1 cellular context compared by ENCODE assay signal in the genomic region with DNA sequence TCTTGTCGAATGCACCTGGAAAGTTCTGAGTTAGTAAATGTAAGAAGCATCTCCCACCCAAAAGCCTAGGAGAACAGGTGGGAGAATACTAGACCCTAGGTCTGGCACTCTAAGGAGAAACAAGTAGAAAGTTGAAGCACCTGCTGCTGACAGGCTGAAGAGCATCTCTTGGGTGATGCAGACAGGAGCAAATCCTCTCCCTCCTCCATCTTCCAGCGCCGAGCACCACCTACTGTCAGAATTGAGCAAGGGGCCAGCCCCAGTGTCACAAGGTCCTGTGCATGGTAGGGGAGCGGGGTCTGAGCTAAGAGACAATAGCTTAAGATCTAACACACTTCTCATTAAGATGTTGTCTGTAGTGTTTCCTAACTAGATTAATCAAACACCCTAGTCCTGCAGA.
TF ChIP-seq lines count a peak whose summit lies in the region.

No MANE protein-coding gene starts in this region.

TF ChIP-seq in IMR-90, 13 proteins besides CTCF, POLR2A, EP300 and RAD21:
- TF ChIP-seq, protein P1, sequence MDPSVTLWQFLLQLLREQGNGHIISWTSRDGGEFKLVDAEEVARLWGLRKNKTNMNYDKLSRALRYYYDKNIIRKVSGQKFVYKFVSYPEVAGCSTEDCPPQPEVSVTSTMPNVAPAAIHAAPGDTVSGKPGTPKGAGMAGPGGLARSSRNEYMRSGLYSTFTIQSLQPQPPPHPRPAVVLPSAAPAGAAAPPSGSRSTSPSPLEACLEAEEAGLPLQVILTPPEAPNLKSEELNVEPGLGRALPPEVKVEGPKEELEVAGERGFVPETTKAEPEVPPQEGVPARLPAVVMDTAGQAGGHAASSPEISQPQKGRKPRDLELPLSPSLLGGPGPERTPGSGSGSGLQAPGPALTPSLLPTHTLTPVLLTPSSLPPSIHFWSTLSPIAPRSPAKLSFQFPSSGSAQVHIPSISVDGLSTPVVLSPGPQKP (IDR thresholded peaks at IDR 0.05; ENCODE audit: borderline replicate concordance, low read depth, low read length) = no peak
